In the genomic region with DNA sequence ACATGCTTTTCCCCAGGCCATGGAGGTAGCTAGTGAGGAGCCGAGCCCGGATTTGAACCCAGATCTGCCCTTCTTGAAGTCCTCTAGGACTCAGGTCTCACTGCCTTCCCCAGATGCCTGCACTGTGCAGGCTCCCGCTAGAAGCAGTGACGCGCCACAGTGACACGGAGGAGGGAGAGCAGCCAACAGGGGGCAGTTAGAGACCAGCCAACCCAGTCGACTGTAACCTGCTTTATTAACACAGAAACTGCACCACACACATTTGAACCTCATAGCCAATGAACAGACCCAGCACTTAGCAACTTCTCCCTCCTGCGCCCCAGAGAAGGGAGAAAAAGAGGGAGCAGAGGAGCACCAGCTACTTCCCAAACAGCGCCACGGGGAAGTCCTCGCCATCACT, we compare ENCODE assay signal across 1 cellular context.
TF ChIP-seq lines count a peak whose summit lies in the region.

No MANE protein-coding gene starts in this region.

TF ChIP-seq in K562, 482 proteins besides CTCF, POLR2A, EP300 and RAD21 (continued from another document):
- TF ChIP-seq, protein P1, sequence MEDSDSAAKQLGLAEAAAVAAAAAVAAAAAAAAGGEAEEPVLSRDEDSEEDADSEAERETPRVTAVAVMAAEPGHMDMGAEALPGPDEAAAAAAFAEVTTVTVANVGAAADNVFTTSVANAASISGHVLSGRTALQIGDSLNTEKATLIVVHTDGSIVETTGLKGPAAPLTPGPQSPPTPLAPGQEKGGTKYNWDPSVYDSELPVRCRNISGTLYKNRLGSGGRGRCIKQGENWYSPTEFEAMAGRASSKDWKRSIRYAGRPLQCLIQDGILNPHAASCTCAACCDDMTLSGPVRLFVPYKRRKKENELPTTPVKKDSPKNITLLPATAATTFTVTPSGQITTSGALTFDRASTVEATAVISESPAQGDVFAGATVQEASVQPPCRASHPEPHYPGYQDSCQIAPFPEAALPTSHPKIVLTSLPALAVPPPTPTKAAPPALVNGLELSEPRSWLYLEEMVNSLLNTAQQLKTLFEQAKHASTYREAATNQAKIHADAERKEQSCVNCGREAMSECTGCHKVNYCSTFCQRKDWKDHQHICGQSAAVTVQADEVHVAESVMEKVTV (CRISPR knock-in tag; IDR thresholded peaks at IDR 0.05): peak; percentile 56
- TF ChIP-seq, protein P2, sequence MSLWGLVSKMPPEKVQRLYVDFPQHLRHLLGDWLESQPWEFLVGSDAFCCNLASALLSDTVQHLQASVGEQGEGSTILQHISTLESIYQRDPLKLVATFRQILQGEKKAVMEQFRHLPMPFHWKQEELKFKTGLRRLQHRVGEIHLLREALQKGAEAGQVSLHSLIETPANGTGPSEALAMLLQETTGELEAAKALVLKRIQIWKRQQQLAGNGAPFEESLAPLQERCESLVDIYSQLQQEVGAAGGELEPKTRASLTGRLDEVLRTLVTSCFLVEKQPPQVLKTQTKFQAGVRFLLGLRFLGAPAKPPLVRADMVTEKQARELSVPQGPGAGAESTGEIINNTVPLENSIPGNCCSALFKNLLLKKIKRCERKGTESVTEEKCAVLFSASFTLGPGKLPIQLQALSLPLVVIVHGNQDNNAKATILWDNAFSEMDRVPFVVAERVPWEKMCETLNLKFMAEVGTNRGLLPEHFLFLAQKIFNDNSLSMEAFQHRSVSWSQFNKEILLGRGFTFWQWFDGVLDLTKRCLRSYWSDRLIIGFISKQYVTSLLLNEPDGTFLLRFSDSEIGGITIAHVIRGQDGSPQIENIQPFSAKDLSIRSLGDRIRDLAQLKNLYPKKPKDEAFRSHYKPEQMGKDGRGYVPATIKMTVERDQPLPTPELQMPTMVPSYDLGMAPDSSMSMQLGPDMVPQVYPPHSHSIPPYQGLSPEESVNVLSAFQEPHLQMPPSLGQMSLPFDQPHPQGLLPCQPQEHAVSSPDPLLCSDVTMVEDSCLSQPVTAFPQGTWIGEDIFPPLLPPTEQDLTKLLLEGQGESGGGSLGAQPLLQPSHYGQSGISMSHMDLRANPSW (CRISPR knock-in tag; IDR thresholded peaks at IDR 0.05): no peak
- TF ChIP-seq, protein P3, sequence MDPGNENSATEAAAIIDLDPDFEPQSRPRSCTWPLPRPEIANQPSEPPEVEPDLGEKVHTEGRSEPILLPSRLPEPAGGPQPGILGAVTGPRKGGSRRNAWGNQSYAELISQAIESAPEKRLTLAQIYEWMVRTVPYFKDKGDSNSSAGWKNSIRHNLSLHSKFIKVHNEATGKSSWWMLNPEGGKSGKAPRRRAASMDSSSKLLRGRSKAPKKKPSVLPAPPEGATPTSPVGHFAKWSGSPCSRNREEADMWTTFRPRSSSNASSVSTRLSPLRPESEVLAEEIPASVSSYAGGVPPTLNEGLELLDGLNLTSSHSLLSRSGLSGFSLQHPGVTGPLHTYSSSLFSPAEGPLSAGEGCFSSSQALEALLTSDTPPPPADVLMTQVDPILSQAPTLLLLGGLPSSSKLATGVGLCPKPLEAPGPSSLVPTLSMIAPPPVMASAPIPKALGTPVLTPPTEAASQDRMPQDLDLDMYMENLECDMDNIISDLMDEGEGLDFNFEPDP (CRISPR knock-in tag; IDR thresholded peaks at IDR 0.05): no peak
- TF ChIP-seq ZKSCAN8 (CRISPR knock-in tag; IDR thresholded peaks at IDR 0.05) (no peak), ZNF766 (CRISPR knock-in tag; conservative IDR thresholded peaks at IDR 0.05) (no peak), HSF4 (CRISPR knock-in tag; IDR thresholded peaks at IDR 0.05; ENCODE audit: borderline replicate concordance) (no peak), CBX2 (IDR thresholded peaks at IDR 0.05; ENCODE audit: insufficient read depth, low read length, poor library complexity, severe bottlenecking) (no peak), HNRNPLL (IDR thresholded peaks at IDR 0.05; ENCODE audit: low read depth, low read length, poor library complexity, severe bottlenecking) (no peak), SRF (CRISPR knock-in tag; IDR thresholded peaks at IDR 0.05) (no peak), HIVEP1 (CRISPR knock-in tag; IDR thresholded peaks at IDR 0.05) (no peak), ZNF384 (IDR thresholded peaks at IDR 0.05; ENCODE audit: low read depth, low read length) (no peak), RBM15 (IDR thresholded peaks at IDR 0.05; ENCODE audit: insufficient read depth, low read length) (no peak), C11orf30 (IDR thresholded peaks at IDR 0.05; ENCODE audit: low read depth) (no peak), SRSF3 (IDR thresholded peaks at IDR 0.05; ENCODE audit: insufficient read depth, low read length) (no peak), MCM5 (IDR thresholded peaks at IDR 0.05; ENCODE audit: low read depth) (no peak), PHB (CRISPR knock-in tag; IDR thresholded peaks at IDR 0.05) (no peak), CAMTA2 (CRISPR knock-in tag; conservative IDR thresholded peaks at IDR 0.05) (no peak)
- TF ChIP-seq, protein P4, sequence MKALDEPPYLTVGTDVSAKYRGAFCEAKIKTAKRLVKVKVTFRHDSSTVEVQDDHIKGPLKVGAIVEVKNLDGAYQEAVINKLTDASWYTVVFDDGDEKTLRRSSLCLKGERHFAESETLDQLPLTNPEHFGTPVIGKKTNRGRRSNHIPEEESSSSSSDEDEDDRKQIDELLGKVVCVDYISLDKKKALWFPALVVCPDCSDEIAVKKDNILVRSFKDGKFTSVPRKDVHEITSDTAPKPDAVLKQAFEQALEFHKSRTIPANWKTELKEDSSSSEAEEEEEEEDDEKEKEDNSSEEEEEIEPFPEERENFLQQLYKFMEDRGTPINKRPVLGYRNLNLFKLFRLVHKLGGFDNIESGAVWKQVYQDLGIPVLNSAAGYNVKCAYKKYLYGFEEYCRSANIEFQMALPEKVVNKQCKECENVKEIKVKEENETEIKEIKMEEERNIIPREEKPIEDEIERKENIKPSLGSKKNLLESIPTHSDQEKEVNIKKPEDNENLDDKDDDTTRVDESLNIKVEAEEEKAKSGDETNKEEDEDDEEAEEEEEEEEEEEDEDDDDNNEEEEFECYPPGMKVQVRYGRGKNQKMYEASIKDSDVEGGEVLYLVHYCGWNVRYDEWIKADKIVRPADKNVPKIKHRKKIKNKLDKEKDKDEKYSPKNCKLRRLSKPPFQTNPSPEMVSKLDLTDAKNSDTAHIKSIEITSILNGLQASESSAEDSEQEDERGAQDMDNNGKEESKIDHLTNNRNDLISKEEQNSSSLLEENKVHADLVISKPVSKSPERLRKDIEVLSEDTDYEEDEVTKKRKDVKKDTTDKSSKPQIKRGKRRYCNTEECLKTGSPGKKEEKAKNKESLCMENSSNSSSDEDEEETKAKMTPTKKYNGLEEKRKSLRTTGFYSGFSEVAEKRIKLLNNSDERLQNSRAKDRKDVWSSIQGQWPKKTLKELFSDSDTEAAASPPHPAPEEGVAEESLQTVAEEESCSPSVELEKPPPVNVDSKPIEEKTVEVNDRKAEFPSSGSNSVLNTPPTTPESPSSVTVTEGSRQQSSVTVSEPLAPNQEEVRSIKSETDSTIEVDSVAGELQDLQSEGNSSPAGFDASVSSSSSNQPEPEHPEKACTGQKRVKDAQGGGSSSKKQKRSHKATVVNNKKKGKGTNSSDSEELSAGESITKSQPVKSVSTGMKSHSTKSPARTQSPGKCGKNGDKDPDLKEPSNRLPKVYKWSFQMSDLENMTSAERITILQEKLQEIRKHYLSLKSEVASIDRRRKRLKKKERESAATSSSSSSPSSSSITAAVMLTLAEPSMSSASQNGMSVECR (CRISPR knock-in tag; IDR thresholded peaks at IDR 0.05): no peak
- TF ChIP-seq, protein P5, sequence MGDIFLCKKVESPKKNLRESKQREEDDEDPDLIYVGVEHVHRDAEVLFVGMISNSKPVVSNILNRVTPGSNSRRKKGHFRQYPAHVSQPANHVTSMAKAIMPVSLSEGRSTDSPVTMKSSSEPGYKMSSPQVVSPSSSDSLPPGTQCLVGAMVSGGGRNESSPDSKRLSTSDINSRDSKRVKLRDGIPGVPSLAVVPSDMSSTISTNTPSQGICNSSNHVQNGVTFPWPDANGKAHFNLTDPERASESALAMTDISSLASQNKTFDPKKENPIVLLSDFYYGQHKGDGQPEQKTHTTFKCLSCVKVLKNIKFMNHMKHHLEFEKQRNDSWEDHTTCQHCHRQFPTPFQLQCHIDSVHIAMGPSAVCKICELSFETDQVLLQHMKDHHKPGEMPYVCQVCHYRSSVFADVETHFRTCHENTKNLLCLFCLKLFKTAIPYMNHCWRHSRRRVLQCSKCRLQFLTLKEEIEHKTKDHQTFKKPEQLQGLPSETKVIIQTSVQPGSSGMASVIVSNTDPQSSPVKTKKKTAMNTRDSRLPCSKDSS (IDR thresholded peaks at IDR 0.05; ENCODE audit: low read depth, partially characterized antibody): no peak
- TF ChIP-seq, protein P6, sequence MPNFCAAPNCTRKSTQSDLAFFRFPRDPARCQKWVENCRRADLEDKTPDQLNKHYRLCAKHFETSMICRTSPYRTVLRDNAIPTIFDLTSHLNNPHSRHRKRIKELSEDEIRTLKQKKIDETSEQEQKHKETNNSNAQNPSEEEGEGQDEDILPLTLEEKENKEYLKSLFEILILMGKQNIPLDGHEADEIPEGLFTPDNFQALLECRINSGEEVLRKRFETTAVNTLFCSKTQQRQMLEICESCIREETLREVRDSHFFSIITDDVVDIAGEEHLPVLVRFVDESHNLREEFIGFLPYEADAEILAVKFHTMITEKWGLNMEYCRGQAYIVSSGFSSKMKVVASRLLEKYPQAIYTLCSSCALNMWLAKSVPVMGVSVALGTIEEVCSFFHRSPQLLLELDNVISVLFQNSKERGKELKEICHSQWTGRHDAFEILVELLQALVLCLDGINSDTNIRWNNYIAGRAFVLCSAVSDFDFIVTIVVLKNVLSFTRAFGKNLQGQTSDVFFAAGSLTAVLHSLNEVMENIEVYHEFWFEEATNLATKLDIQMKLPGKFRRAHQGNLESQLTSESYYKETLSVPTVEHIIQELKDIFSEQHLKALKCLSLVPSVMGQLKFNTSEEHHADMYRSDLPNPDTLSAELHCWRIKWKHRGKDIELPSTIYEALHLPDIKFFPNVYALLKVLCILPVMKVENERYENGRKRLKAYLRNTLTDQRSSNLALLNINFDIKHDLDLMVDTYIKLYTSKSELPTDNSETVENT (CRISPR knock-in tag; IDR thresholded peaks at IDR 0.05): no peak
- TF ChIP-seq, protein P7, sequence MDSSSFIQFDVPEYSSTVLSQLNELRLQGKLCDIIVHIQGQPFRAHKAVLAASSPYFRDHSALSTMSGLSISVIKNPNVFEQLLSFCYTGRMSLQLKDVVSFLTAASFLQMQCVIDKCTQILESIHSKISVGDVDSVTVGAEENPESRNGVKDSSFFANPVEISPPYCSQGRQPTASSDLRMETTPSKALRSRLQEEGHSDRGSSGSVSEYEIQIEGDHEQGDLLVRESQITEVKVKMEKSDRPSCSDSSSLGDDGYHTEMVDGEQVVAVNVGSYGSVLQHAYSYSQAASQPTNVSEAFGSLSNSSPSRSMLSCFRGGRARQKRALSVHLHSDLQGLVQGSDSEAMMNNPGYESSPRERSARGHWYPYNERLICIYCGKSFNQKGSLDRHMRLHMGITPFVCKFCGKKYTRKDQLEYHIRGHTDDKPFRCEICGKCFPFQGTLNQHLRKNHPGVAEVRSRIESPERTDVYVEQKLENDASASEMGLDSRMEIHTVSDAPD (CRISPR knock-in tag; IDR thresholded peaks at IDR 0.05): no peak
- TF ChIP-seq, protein P8, sequence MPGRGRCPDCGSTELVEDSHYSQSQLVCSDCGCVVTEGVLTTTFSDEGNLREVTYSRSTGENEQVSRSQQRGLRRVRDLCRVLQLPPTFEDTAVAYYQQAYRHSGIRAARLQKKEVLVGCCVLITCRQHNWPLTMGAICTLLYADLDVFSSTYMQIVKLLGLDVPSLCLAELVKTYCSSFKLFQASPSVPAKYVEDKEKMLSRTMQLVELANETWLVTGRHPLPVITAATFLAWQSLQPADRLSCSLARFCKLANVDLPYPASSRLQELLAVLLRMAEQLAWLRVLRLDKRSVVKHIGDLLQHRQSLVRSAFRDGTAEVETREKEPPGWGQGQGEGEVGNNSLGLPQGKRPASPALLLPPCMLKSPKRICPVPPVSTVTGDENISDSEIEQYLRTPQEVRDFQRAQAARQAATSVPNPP (IDR thresholded peaks at IDR 0.05; ENCODE audit: borderline replicate concordance, insufficient read depth, insufficient read length): no peak
- TF ChIP-seq, protein P9, sequence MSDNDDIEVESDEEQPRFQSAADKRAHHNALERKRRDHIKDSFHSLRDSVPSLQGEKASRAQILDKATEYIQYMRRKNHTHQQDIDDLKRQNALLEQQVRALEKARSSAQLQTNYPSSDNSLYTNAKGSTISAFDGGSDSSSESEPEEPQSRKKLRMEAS (CRISPR knock-in tag; IDR thresholded peaks at IDR 0.05): no peak
- TF ChIP-seq, protein P10, sequence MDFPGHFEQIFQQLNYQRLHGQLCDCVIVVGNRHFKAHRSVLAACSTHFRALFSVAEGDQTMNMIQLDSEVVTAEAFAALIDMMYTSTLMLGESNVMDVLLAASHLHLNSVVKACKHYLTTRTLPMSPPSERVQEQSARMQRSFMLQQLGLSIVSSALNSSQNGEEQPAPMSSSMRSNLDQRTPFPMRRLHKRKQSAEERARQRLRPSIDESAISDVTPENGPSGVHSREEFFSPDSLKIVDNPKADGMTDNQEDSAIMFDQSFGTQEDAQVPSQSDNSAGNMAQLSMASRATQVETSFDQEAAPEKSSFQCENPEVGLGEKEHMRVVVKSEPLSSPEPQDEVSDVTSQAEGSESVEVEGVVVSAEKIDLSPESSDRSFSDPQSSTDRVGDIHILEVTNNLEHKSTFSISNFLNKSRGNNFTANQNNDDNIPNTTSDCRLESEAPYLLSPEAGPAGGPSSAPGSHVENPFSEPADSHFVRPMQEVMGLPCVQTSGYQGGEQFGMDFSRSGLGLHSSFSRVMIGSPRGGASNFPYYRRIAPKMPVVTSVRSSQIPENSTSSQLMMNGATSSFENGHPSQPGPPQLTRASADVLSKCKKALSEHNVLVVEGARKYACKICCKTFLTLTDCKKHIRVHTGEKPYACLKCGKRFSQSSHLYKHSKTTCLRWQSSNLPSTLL (IDR thresholded peaks at IDR 0.05): no peak
- TF ChIP-seq, protein P11, sequence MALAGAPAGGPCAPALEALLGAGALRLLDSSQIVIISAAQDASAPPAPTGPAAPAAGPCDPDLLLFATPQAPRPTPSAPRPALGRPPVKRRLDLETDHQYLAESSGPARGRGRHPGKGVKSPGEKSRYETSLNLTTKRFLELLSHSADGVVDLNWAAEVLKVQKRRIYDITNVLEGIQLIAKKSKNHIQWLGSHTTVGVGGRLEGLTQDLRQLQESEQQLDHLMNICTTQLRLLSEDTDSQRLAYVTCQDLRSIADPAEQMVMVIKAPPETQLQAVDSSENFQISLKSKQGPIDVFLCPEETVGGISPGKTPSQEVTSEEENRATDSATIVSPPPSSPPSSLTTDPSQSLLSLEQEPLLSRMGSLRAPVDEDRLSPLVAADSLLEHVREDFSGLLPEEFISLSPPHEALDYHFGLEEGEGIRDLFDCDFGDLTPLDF (CRISPR knock-in tag; IDR thresholded peaks at IDR 0.05): no peak
